In the genomic region with DNA sequence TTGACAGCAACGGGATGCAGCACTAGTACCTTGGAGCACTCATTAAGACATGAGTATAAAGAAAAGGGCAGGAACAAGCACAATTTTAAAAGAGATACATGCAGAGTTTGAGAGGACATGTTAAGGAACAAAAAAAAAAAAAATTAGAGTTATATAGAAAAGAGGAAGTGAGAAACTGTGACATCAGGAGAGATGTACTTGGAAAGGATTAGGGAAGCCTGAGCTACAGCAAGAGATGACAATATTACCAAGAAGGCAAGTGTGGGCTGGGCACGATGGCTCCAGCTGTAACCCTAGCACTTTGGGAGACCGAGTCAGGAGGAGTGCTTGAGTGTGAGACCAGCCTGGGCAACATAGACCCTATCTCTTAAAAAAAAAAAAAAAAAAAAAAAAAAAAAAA, we compare ENCODE assay signal across 21 cellular contexts. TPM values are rescaled to one million over a fixed set of nuclear protein-coding genes. Genes with fewer than 3 reads are reported as not detected.
"Had no signal": no experiment of that assay in that cellular context is flagged by ENCODE, and none has a peak within 500 bp of the region (broad histone marks: within the 10 kb centered on the region; RNA-seq: fewer than 3 reads in every experiment).

No MANE protein-coding gene starts in this region.

- H3K4me3 Mint-ChIP-seq: activated CD4-positive, alpha-beta memory T cell treated with anti-CD3 and anti-CD28 coated beads, Interleukin-2, amount 10 ng/mL, durations not matched to agents 7 days and 5 days; activated CD4-positive, alpha-beta T cell treated with anti-CD3 and anti-CD28 coated beads for 36 hours; activated naive CD8-positive, alpha-beta T cell treated with anti-CD3 and anti-CD28 coated beads for 36 hours; activated T-cell treated with anti-CD3 and anti-CD28 coated beads, Interleukin-2, amount 50 U/mL, for 4 hours; naive thymus-derived CD8-positive, alpha-beta T cell; stimulated activated effector memory CD8-positive, alpha-beta T cell treated with anti-CD3 and anti-CD28 coated beads, Interleukin-12 subunit alpha, Interleukin-12 subunit beta, amount 100 ng/mL, for 72 hours had no signal

- H3K4me1 Mint-ChIP-seq: activated naive CD8-positive, alpha-beta T cell treated with anti-CD3 and anti-CD28 coated beads for 36 hours; stimulated activated effector memory CD8-positive, alpha-beta T cell treated with anti-CD3 and anti-CD28 coated beads, Interleukin-12 subunit alpha, Interleukin-12 subunit beta, amount 100 ng/mL, for 72 hours had no signal

- H3K79me2 ChIP-seq: parathyroid adenoma had no signal

- H3K9me3 ChIP-seq: body of pancreas, neutrophil had no signal

- H3K27ac ChIP-seq: body of pancreas, esophagus squamous epithelium, left ventricle myocardium inferior, neutrophil, parathyroid adenoma, tibial nerve had no signal

- ATAC-seq: activated CD4-positive, alpha-beta T cell treated with anti-CD3 and anti-CD28 coated beads for 36 hours; activated T-cell treated with anti-CD3 and anti-CD28 coated beads, Interleukin-2, amount 50 U/mL, for 4 hours; body of pancreas; naive thymus-derived CD8-positive, alpha-beta T cell; stimulated activated effector memory CD8-positive, alpha-beta T cell treated with anti-CD3 and anti-CD28 coated beads, Interleukin-12 subunit alpha, Interleukin-12 subunit beta, amount 100 ng/mL, for 72 hours had no signal

- FAIRE-seq: colon had no signal

- H3K36me3 ChIP-seq: esophagus squamous epithelium, left ventricle myocardium inferior, neutrophil, tibial nerve had no signal

- H3K4me3 ChIP-seq: body of pancreas, esophagus squamous epithelium, left ventricle myocardium inferior, tibial nerve had no signal

- H2AFZ ChIP-seq: parathyroid adenoma had no signal

- DNase-seq: activated CD4-positive, alpha-beta memory T cell treated with anti-CD3 and anti-CD28 coated beads, Interleukin-2, amount 10 ng/mL, durations not matched to agents 7 days and 5 days; activated CD4-positive, alpha-beta T cell treated with anti-CD3 and anti-CD28 coated beads for 36 hours; activated gamma-delta T cell; activated naive CD8-positive, alpha-beta T cell treated with anti-CD3 and anti-CD28 coated beads for 36 hours; activated T-cell treated with anti-CD3 and anti-CD28 coated beads, Interleukin-2, amount 50 U/mL, for 4 hours; amygdala; body of pancreas; caudate nucleus; esophagus squamous epithelium; glutamatergic neuron; hypothalamus; left ventricle myocardium inferior; mesenchymal stem cell; naive thymus-derived CD8-positive, alpha-beta T cell; substantia nigra; T1000 had no signal

- H3K27ac Mint-ChIP-seq: activated CD4-positive, alpha-beta memory T cell treated with anti-CD3 and anti-CD28 coated beads, Interleukin-2, amount 10 ng/mL, durations not matched to agents 7 days and 5 days; activated CD4-positive, alpha-beta T cell treated with anti-CD3 and anti-CD28 coated beads for 36 hours; activated naive CD8-positive, alpha-beta T cell treated with anti-CD3 and anti-CD28 coated beads for 36 hours; stimulated activated effector memory CD8-positive, alpha-beta T cell treated with anti-CD3 and anti-CD28 coated beads, Interleukin-12 subunit alpha, Interleukin-12 subunit beta, amount 100 ng/mL, for 72 hours had no signal

- H3K27me3 Mint-ChIP-seq: activated CD4-positive, alpha-beta memory T cell treated with anti-CD3 and anti-CD28 coated beads, Interleukin-2, amount 10 ng/mL, durations not matched to agents 7 days and 5 days; activated CD4-positive, alpha-beta T cell treated with anti-CD3 and anti-CD28 coated beads for 36 hours; activated naive CD8-positive, alpha-beta T cell treated with anti-CD3 and anti-CD28 coated beads for 36 hours; naive thymus-derived CD8-positive, alpha-beta T cell had no signal

- H3K36me3 Mint-ChIP-seq: stimulated activated effector memory CD8-positive, alpha-beta T cell treated with anti-CD3 and anti-CD28 coated beads, Interleukin-12 subunit alpha, Interleukin-12 subunit beta, amount 100 ng/mL, for 72 hours had no signal

- H3K27me3 ChIP-seq: body of pancreas, esophagus squamous epithelium, neutrophil, tibial nerve had no signal

- H3K4me1 ChIP-seq: body of pancreas, esophagus squamous epithelium, left ventricle myocardium inferior, parathyroid adenoma, tibial nerve had no signal

RNA-seq across cellular contexts. Expression of gene GPR143, which starts 37.4 kb away (rescaled TPM):
- total RNA-seq: activated CD4-positive, alpha-beta memory T cell treated with anti-CD3 and anti-CD28 coated beads, Interleukin-2, amount 10 ng/mL, durations not matched to agents 7 days and 5 days; activated CD4-positive, alpha-beta T cell treated with anti-CD3 and anti-CD28 coated beads for 36 hours; activated naive CD8-positive, alpha-beta T cell treated with anti-CD3 and anti-CD28 coated beads for 36 hours; activated T-cell treated with anti-CD3 and anti-CD28 coated beads, Interleukin-2, amount 50 U/mL, for 4 hours; left ventricle myocardium inferior; naive thymus-derived CD8-positive, alpha-beta T cell had no signal

RNA-seq across cellular contexts. Expression of gene SHROOM2, which starts 58.0 kb away (rescaled TPM):
- total RNA-seq: activated CD4-positive, alpha-beta memory T cell treated with anti-CD3 and anti-CD28 coated beads, Interleukin-2, amount 10 ng/mL, durations not matched to agents 7 days and 5 days; activated CD4-positive, alpha-beta T cell treated with anti-CD3 and anti-CD28 coated beads for 36 hours; activated naive CD8-positive, alpha-beta T cell treated with anti-CD3 and anti-CD28 coated beads for 36 hours; naive thymus-derived CD8-positive, alpha-beta T cell had no signal
